In the genomic region with DNA sequence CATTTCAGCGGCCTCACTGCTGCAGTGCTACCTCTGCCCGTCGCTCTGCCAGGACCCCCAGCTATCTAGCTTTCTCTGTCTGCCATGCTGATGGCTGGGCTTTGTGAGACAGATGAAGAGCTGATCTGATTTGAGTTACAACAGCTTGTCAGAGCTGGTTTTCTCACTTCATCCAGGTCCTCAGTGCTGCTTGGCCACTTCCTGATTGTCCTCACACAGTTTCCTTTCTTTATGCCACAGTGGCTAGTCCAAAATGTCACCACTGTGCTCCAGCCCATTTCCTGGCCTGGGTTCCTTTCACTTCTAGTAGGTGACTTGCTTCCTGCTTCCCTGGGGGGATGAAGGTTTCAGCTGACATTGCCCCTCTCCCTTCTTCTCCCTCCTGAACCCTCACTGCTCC, we compare ENCODE assay signal across 24 cellular contexts. TPM values are rescaled to one million over a fixed set of nuclear protein-coding genes. Genes with fewer than 3 reads are reported as not detected.
"Had no signal": no experiment of that assay in that cellular context is flagged by ENCODE, and none has a peak within 500 bp of the region (broad histone marks: within the 10 kb centered on the region; RNA-seq: fewer than 3 reads in every experiment).

No MANE protein-coding gene starts in this region.

- H3K36me3 ChIP-seq: adrenal gland, breast epithelium, esophagus squamous epithelium, gastrocnemius medialis, left ventricle myocardium inferior, right lobe of liver, upper lobe of right lung, WERI-Rb-1 had no signal

- DNase-seq: activated CD4-positive, alpha-beta T cell treated with anti-CD3 and anti-CD28 coated beads for 1 hour; activated CD4-positive, alpha-beta T cell treated with anti-CD3 and anti-CD28 coated beads, Interleukin-2, amount 50 U/mL, for 1 hour; activated CD8-positive, alpha-beta T cell treated with anti-CD3 and anti-CD28 coated beads, Interleukin-2, amount 10 ng/mL, durations not matched to agents 7 days and 5 days; activated gamma-delta T cell treated with Interleukin-2 at 50 U/mL for 16 hours; adrenal gland; endodermal cell; esophagus squamous epithelium; gastrocnemius medialis; hippocampal formation; left ventricle myocardium inferior; right lobe of liver; stimulated activated CD4-positive, alpha-beta T cell treated with anti-CD3 and anti-CD28 coated beads, Interleukin-1b, Interleukin-23, amount 100 ng/mL, for 48 hours; T-helper 2 cell; upper lobe of right lung; WERI-Rb-1 had no signal

- H3K27me3 ChIP-seq: adrenal gland, breast epithelium, gastrocnemius medialis, right lobe of liver, upper lobe of right lung had no signal

- H3K4me3 ChIP-seq: adrenal gland, breast epithelium, coronary artery, esophagus squamous epithelium, gastrocnemius medialis, left ventricle myocardium inferior, right lobe of liver, skin epidermis, upper lobe of right lung had no signal

- H3K4me3 Mint-ChIP-seq: activated CD8-positive, alpha-beta T cell treated with anti-CD3 and anti-CD28 coated beads, Interleukin-2, amount 10 ng/mL, durations not matched to agents 7 days and 5 days; activated naive CD4-positive, alpha-beta T cell treated with anti-CD3 and anti-CD28 coated beads, Interleukin-2, amount 50 U/mL, for 24 hours; activated T-helper 1 cell treated with anti-CD3 and anti-CD28 coated beads, Interleukin-12 subunit alpha, Interleukin-12 subunit beta, Interleukin-2, Interleukin-4 antibody, amounts not matched to agents 30 ng/mL and 10 ng/mL and 1 ng/mL, durations not matched to agents 14 hours and 24 hours and 36 hours; endodermal cell; mesothelial cell of epicardium; nephron; stimulated activated memory B cell treated with anti-CD40 and anti-IgM and Interleukin-4, amounts not matched to agents 10 μg/mL and 1 μg/mL and 100 μg/mL, for 72 hours had no signal

- H3K9me3 Mint-ChIP-seq: activated naive CD4-positive, alpha-beta T cell treated with anti-CD3 and anti-CD28 coated beads, Interleukin-2, amount 50 U/mL, for 24 hours; activated T-helper 1 cell treated with anti-CD3 and anti-CD28 coated beads, Interleukin-12 subunit alpha, Interleukin-12 subunit beta, Interleukin-2, Interleukin-4 antibody, amounts not matched to agents 30 ng/mL and 10 ng/mL and 1 ng/mL, durations not matched to agents 14 hours and 24 hours and 36 hours; endodermal cell; mesothelial cell of epicardium; nephron; stimulated activated memory B cell treated with anti-CD40 and anti-IgM and Interleukin-4, amounts not matched to agents 10 μg/mL and 1 μg/mL and 100 μg/mL, for 72 hours had no signal

- H3K36me3 Mint-ChIP-seq: activated naive CD4-positive, alpha-beta T cell treated with anti-CD3 and anti-CD28 coated beads, Interleukin-2, amount 50 U/mL, for 24 hours; mesothelial cell of epicardium; stimulated activated memory B cell treated with anti-CD40 and anti-IgM and Interleukin-4, amounts not matched to agents 10 μg/mL and 1 μg/mL and 100 μg/mL, for 72 hours had no signal

- H3K4me1 Mint-ChIP-seq: activated naive CD4-positive, alpha-beta T cell treated with anti-CD3 and anti-CD28 coated beads, Interleukin-2, amount 50 U/mL, for 24 hours; endodermal cell; mesothelial cell of epicardium; nephron; stimulated activated memory B cell treated with anti-CD40 and anti-IgM and Interleukin-4, amounts not matched to agents 10 μg/mL and 1 μg/mL and 100 μg/mL, for 72 hours had no signal

- H3K4me1 ChIP-seq: adrenal gland, breast epithelium, esophagus squamous epithelium, gastrocnemius medialis, left ventricle myocardium inferior, right lobe of liver, upper lobe of right lung had no signal

- ATAC-seq: activated CD8-positive, alpha-beta T cell treated with anti-CD3 and anti-CD28 coated beads, Interleukin-2, amount 10 ng/mL, durations not matched to agents 7 days and 5 days; gastrocnemius medialis; right lobe of liver; stimulated activated memory B cell treated with anti-CD40 and anti-IgM and Interleukin-4, amounts not matched to agents 10 μg/mL and 1 μg/mL and 100 μg/mL, for 72 hours; upper lobe of right lung had no signal

- H3K27ac Mint-ChIP-seq: activated CD8-positive, alpha-beta T cell treated with anti-CD3 and anti-CD28 coated beads, Interleukin-2, amount 10 ng/mL, durations not matched to agents 7 days and 5 days; activated naive CD4-positive, alpha-beta T cell treated with anti-CD3 and anti-CD28 coated beads, Interleukin-2, amount 50 U/mL, for 24 hours; activated T-helper 1 cell treated with anti-CD3 and anti-CD28 coated beads, Interleukin-12 subunit alpha, Interleukin-12 subunit beta, Interleukin-2, Interleukin-4 antibody, amounts not matched to agents 30 ng/mL and 10 ng/mL and 1 ng/mL, durations not matched to agents 14 hours and 24 hours and 36 hours; endodermal cell; mesothelial cell of epicardium; nephron; stimulated activated memory B cell treated with anti-CD40 and anti-IgM and Interleukin-4, amounts not matched to agents 10 μg/mL and 1 μg/mL and 100 μg/mL, for 72 hours had no signal

- H3K9me3 ChIP-seq: adrenal gland, breast epithelium, esophagus squamous epithelium, gastrocnemius medialis, left ventricle myocardium inferior, right lobe of liver, upper lobe of right lung had no signal

- H3K27ac ChIP-seq: adrenal gland, coronary artery, esophagus squamous epithelium, gastrocnemius medialis, left ventricle myocardium inferior, right lobe of liver, upper lobe of right lung, WERI-Rb-1 had no signal

RNA-seq across cellular contexts. Expression of gene FNDC1, which starts 35.4 kb away (rescaled TPM):
- total RNA-seq: activated CD8-positive, alpha-beta T cell treated with anti-CD3 and anti-CD28 coated beads, Interleukin-2, amount 10 ng/mL, durations not matched to agents 7 days and 5 days; activated T-helper 1 cell treated with anti-CD3 and anti-CD28 coated beads, Interleukin-12 subunit alpha, Interleukin-12 subunit beta, Interleukin-2, Interleukin-4 antibody, amounts not matched to agents 30 ng/mL and 10 ng/mL and 1 ng/mL, durations not matched to agents 14 hours and 24 hours and 36 hours; lung microvascular endothelial cell had no signal
